In genomic region chr11:2257023-2257700, GRCh38 we compare ENCODE assay signal across 17 cellular contexts. TPM values are rescaled to one million over a fixed set of nuclear protein-coding genes. Genes with fewer than 3 reads are reported as not detected.
DNase-seq lines count a peak whose midpoint lies in the region; ATAC-seq, FAIRE-seq and TF ChIP-seq lines count a peak whose summit lies in the region.
"Had no signal": no experiment of that assay in that cellular context is flagged by ENCODE, and none has a peak within 500 bp of the region (broad histone marks: within the 10 kb centered on the region; RNA-seq: fewer than 3 reads in every experiment).

No MANE protein-coding gene starts in this region.

- H3K4me3 Mint-ChIP-seq in GM23338 = no peak overlapping the region
- H3K4me3 Mint-ChIP-seq in activated T-cell treated with anti-CD3 and anti-CD28 coated beads, Interleukin-2, amount 50 U/mL, for 24 hours = no peak overlapping the region
- no peak overlapping the region for H3K4me3 Mint-ChIP-seq in CD4-positive, alpha-beta memory T cell
- H3K4me3 Mint-ChIP-seq: effector memory CD8-positive, alpha-beta T cell had no signal

- no peak overlapping the region for H3K4me3 ChIP-seq in GM23338
- H3K4me3 ChIP-seq in kidney (ENCODE audit: low read length in 2 of 2) = no peak overlapping the region
- H3K4me3 ChIP-seq in small intestine (ENCODE audit: low read depth in 1 of 2, low read length in 2 of 2) = no peak overlapping the region
- H3K4me3 ChIP-seq in CD4-positive, alpha-beta memory T cell (ENCODE audit: low read length in 2 of 2) = no peak overlapping the region
- H3K4me3 ChIP-seq: BLaER1 had no signal

- H3K9me2 ChIP-seq in GM23338 (ENCODE audit: insufficient read depth) = no peaks in the 10 kb centered on the region

- no peaks in the 10 kb centered on the region for H3K9me3 Mint-ChIP-seq in GM23338
- no peaks in the 10 kb centered on the region for H3K9me3 Mint-ChIP-seq in activated T-cell treated with anti-CD3 and anti-CD28 coated beads, Interleukin-2, amount 50 U/mL, for 24 hours
- peaks cover 0 to 6% (median 0%) of the 10 kb centered on the region in 8 donors for H3K9me3 Mint-ChIP-seq in CD4-positive, alpha-beta memory T cell
- H3K9me3 Mint-ChIP-seq: effector memory CD8-positive, alpha-beta T cell had no signal

- peaks cover 12% of the 10 kb centered on the region for H3K27me3 Mint-ChIP-seq in GM23338 (ENCODE audit: insufficient read depth, low read depth, poor library complexity)
- no peaks in the 10 kb centered on the region for H3K27me3 Mint-ChIP-seq in activated T-cell treated with anti-CD3 and anti-CD28 coated beads, Interleukin-2, amount 50 U/mL, for 24 hours
- H3K27me3 Mint-ChIP-seq in CD4-positive, alpha-beta memory T cell = peaks cover 0 to 3% of the 10 kb centered on the region in 2 donors
- H3K27me3 Mint-ChIP-seq: effector memory CD8-positive, alpha-beta T cell had no signal

- no peaks in the 10 kb centered on the region for H3K36me3 Mint-ChIP-seq in GM23338 (ENCODE audit: low read depth)
- H3K36me3 Mint-ChIP-seq in activated T-cell treated with anti-CD3 and anti-CD28 coated beads, Interleukin-2, amount 50 U/mL, for 24 hours (ENCODE audit: low read depth) = no peaks in the 10 kb centered on the region
- no peaks in the 10 kb centered on the region for H3K36me3 Mint-ChIP-seq in CD4-positive, alpha-beta memory T cell

- no peak overlapping the region for H3K27ac ChIP-seq in GM23338 (ENCODE audit: low read depth)
- peak overlapping the region; percentile 96 for H3K27ac ChIP-seq in VCaP
- H3K27ac ChIP-seq in kidney (ENCODE audit: low read depth in 2 of 2, low read length in 2 of 2) = peak overlapping the region; percentile 59 to 76
- no peak overlapping the region for H3K27ac ChIP-seq in small intestine (ENCODE audit: low read depth in 1 of 2, low read length in 1 of 2)
- H3K27ac ChIP-seq in CD4-positive, alpha-beta memory T cell (ENCODE audit: low read depth, low read length) = no peak overlapping the region
- H3K27ac ChIP-seq: BLaER1 had no signal

- H3K36me3 ChIP-seq in GM23338 (ENCODE audit: insufficient read depth) = no peaks in the 10 kb centered on the region
- H3K36me3 ChIP-seq in kidney (ENCODE audit: control insufficient read depth in 1 of 2, insufficient read depth in 2 of 2, low read length in 2 of 2) = no peaks in the 10 kb centered on the region
- H3K36me3 ChIP-seq in small intestine (ENCODE audit: control insufficient read depth in 2 of 2, insufficient read depth in 2 of 2, low read length in 2 of 2) = no peaks in the 10 kb centered on the region
- H3K36me3 ChIP-seq in CD4-positive, alpha-beta memory T cell (ENCODE audit: insufficient read depth, low read length) = no peaks in the 10 kb centered on the region
- H3K36me3 ChIP-seq: BLaER1 had no signal

- intact Hi-C loops in kidney (cut with DNase I) = no loop called here
- intact Hi-C loops in CD4-positive, alpha-beta memory T cell (cut with micrococcal nuclease) = no loop called here

- CTCF ChIA-PET in CD4-positive, alpha-beta memory T cell (lab: Charles Lee; ENCODE audit: partially characterized antibody) = interaction anchor here (1.6 kb wide), 1 partner anchor 48 kb away, joined by 4 read pairs; no protein-coding TSS in a partner anchor

- H3K9ac ChIP-seq in kidney (ENCODE audit: low read length in 2 of 2) = no peak overlapping the region
- H3K9ac ChIP-seq: BLaER1 had no signal

- H3K4me1 Mint-ChIP-seq in GM23338 = peaks cover 2% of the 10 kb centered on the region; the same call in 1 of the 3 replicates
- H3K4me1 Mint-ChIP-seq in activated T-cell treated with anti-CD3 and anti-CD28 coated beads, Interleukin-2, amount 50 U/mL, for 24 hours (ENCODE audit: low read depth) = no peaks in the 10 kb centered on the region
- H3K4me1 Mint-ChIP-seq in CD4-positive, alpha-beta memory T cell = no peaks in the 10 kb centered on the region

- H2AFZ ChIP-seq in GM23338 = no peak overlapping the region

- H3K4me1 ChIP-seq in GM23338 (ENCODE audit: insufficient read depth) (no peaks in the 10 kb centered on the region), kidney (ENCODE audit: control insufficient read depth in 1 of 2, insufficient read depth in 1 of 2, low read depth in 1 of 2, low read length in 2 of 2) (peaks cover 5 to 7% of the 10 kb centered on the region in 2 donors), small intestine (ENCODE audit: control insufficient read depth in 2 of 2, insufficient read depth in 1 of 2, low read depth in 1 of 2, low read length in 1 of 2) (no peaks in the 10 kb centered on the region)
- H3K4me1 ChIP-seq in CD4-positive, alpha-beta memory T cell (ENCODE audit: insufficient read depth, low read length) = no peaks in the 10 kb centered on the region

- POLR2A ChIA-PET in CD4-positive, alpha-beta memory T cell (lab: Charles Lee; ENCODE audit: partially characterized antibody) = no interaction called here

- ATAC-seq in GM23338 (peak; percentile 18), HG03460 (IDR thresholded peaks at IDR 0.05; ENCODE audit: unreplicated experiment) (no peak), GM18502 (IDR thresholded peaks at IDR 0.05; ENCODE audit: poor library complexity, unreplicated experiment) (no peak)
- ATAC-seq: effector memory CD8-positive, alpha-beta T cell had no signal

- H3K9me3 ChIP-seq in kidney (ENCODE audit: control insufficient read depth in 1 of 2, low read length in 2 of 2) (no peaks in the 10 kb centered on the region), small intestine (ENCODE audit: control insufficient read depth, low read depth) (no peaks in the 10 kb centered on the region)
- H3K9me3 ChIP-seq in CD4-positive, alpha-beta memory T cell (ENCODE audit: control insufficient read depth in 1 of 2, low read length in 2 of 2) = no peaks in the 10 kb centered on the region
- H3K9me3 ChIP-seq: BLaER1 had no signal

- H3K27me3 ChIP-seq in GM23338 (ENCODE audit: insufficient read depth) = no peaks in the 10 kb centered on the region
- no peaks in the 10 kb centered on the region for H3K27me3 ChIP-seq in small intestine (ENCODE audit: control insufficient read depth in 2 of 2, insufficient read depth in 2 of 2, low read length in 2 of 2)
- H3K27me3 ChIP-seq in CD4-positive, alpha-beta memory T cell (ENCODE audit: insufficient read depth, low read length) = no peaks in the 10 kb centered on the region

- H3K79me2 ChIP-seq in GM23338 (replicated peaks; ENCODE audit: insufficient read depth) = no peaks in the 10 kb centered on the region

- FAIRE-seq in kidney (lab: Jason Lieb, UNC) (no peak), small intestine (lab: Jason Lieb, UNC) (no peak)
- FAIRE-seq: GM12891 had no signal

- no peak for TF ChIP-seq CTCF in GM23338 (conservative IDR thresholded peaks at IDR 0.05; ENCODE audit: low read depth in 2 of 2)
- no peak for TF ChIP-seq CTCF in VCaP (conservative IDR thresholded peaks at IDR 0.05)
- TF ChIP-seq CTCF in kidney (IDR thresholded peaks at IDR 0.05; ENCODE audit: borderline replicate concordance, extremely low read depth, insufficient read depth) = no peak

- no peaks in the 10 kb centered on the region for H4K20me1 ChIP-seq in GM23338 (replicated peaks; ENCODE audit: insufficient read depth)

- no peaks in the 10 kb centered on the region for H3F3A ChIP-seq in GM23338 (replicated peaks; ENCODE audit: low read depth)

- H3K4me2 ChIP-seq in GM23338 = no peak overlapping the region
- H3K4me2 ChIP-seq: BLaER1 had no signal

- WGBS in small intestine, 3 donors = 27 to 80% (median 63%) methylated on average over 12 to 28 of the region's 28 CpGs

- DNase-seq in GM23338 (ENCODE audit: low spot score) (no peak), kidney (peak; percentile 95), small intestine (peak; percentile 33)
- no peak for DNase-seq in activated T-cell treated with anti-CD3 and anti-CD28 coated beads, Interleukin-2, amount 50 U/mL, for 24 hours
- DNase-seq in CD4-positive, alpha-beta memory T cell = no peak
- DNase-seq: activated naive CD4-positive, alpha-beta T cell; effector memory CD8-positive, alpha-beta T cell; EL; KBM-7; NCI-H146; NCI-H446 had no signal

- H3K27ac Mint-ChIP-seq in GM23338 = no peak overlapping the region
- H3K27ac Mint-ChIP-seq in activated T-cell treated with anti-CD3 and anti-CD28 coated beads, Interleukin-2, amount 50 U/mL, for 24 hours = no peak overlapping the region
- peak overlapping the region in 1 of 7 donors; percentile 53 for H3K27ac Mint-ChIP-seq in CD4-positive, alpha-beta memory T cell
- H3K27ac Mint-ChIP-seq: effector memory CD8-positive, alpha-beta T cell had no signal

TF ChIP-seq in GM23338, 12 proteins besides CTCF, POLR2A, EP300 and RAD21 (continues in another document):
- TF ChIP-seq NANOG (IDR thresholded peaks at IDR 0.05; ENCODE audit: borderline replicate concordance) (no peak), ZNF331 (CRISPR knock-in tag; IDR thresholded peaks at IDR 0.05; ENCODE audit: low read depth) (no peak)

RNA-seq across cellular contexts. Expression of gene ASCL2, which starts 13.2 kb away (rescaled TPM):
- 1.6 and 2.6 TPM in 2 replicates for total RNA-seq in GM23338 (2014; rRNA removed; shearing (Covaris generic))
- polyA plus RNA-seq in GM23338 (2016; fragmentation: Nextera tagmentation; extraction: Ambion mirVana) (0.57 and 0.73 TPM in 2 replicates), kidney (ENCODE audit: insufficient read depth, low read depth, low replicate concordance) (1.2 TPM), small intestine (10 to 100 TPM in 1 of 3 donors, 1 to 10 TPM in 1, under 1 TPM in 1; 0.89 to 16.4 (median 2.4) TPM)
- total RNA-seq in kidney = 5.0 TPM
- under 1 TPM in 1 of 2 experiments, not detected in 1; 0.29 TPM for total RNA-seq in CD4-positive, alpha-beta memory T cell
- polyA plus RNA-seq in CD4-positive, alpha-beta memory T cell = under 1 TPM in 1 of 2 donors, not detected in 1; 0.57 TPM
- total RNA-seq: pulmonary artery endothelial cell had no signal

RNA-seq across cellular contexts. Expression of gene C11orf21, which starts 44.6 kb away (rescaled TPM):
- total RNA-seq in GM23338 (2014; rRNA removed; shearing (Covaris generic)) = not detected in 2 replicates
- not detected in 2 replicates for polyA plus RNA-seq in GM23338 (2016; fragmentation: Nextera tagmentation; extraction: Ambion mirVana)
- 4.9 TPM for total RNA-seq in kidney
- polyA plus RNA-seq in kidney (ENCODE audit: insufficient read depth, low read depth, low replicate concordance) = 0.17 TPM
- under 1 TPM in 2 of 3 donors, not detected in 1; 0.22 to 0.58 TPM for polyA plus RNA-seq in small intestine
- total RNA-seq in CD4-positive, alpha-beta memory T cell = 10 to 100 TPM; 64.5 to 65.6 TPM
- polyA plus RNA-seq in CD4-positive, alpha-beta memory T cell = 10 to 100 TPM in 1 of 2 donors, 1 to 10 TPM in 1; 9.4 to 10.8 TPM
- total RNA-seq: pulmonary artery endothelial cell had no signal

RNA-seq across cellular contexts. Expression of gene TSPAN32, which starts 44.7 kb away (rescaled TPM):
- not detected in 2 replicates for total RNA-seq in GM23338 (2014; rRNA removed; shearing (Covaris generic))
- polyA plus RNA-seq in GM23338 (2016; fragmentation: Nextera tagmentation; extraction: Ambion mirVana) (not detected in 2 replicates), kidney (ENCODE audit: insufficient read depth, low read depth, low replicate concordance) (0.75 TPM), small intestine (under 1 TPM in 1 of 3 donors, not detected in 2; 0.36 TPM)
- 6.1 TPM for total RNA-seq in kidney
- total RNA-seq in CD4-positive, alpha-beta memory T cell = 10 to 100 TPM; 41.5 to 50.2 TPM
- polyA plus RNA-seq in CD4-positive, alpha-beta memory T cell = 10 to 100 TPM; 14.6 to 52.7 TPM
- total RNA-seq: pulmonary artery endothelial cell had no signal

Comparison
In these comparisons a context has a peak if more than half of its experiments do, and no peak if none do; other contexts are left out.
1. DNase-seq: peak in kidney (single experiment) and small intestine (single experiment); none in GM23338 (single experiment), activated T-cell treated with anti-CD3 and anti-CD28 coated beads, Interleukin-2, amount 50 U/mL, for 24 hours (single experiment) and CD4-positive, alpha-beta memory T cell (0 of 5).
2. H3K27ac ChIP-seq: peak in VCaP (single experiment) and kidney (2 of 2); none in GM23338 (single experiment), small intestine (0 of 2) and CD4-positive, alpha-beta memory T cell (single experiment).